11 cellular contexts compared by ENCODE assay signal in the genomic region with DNA sequence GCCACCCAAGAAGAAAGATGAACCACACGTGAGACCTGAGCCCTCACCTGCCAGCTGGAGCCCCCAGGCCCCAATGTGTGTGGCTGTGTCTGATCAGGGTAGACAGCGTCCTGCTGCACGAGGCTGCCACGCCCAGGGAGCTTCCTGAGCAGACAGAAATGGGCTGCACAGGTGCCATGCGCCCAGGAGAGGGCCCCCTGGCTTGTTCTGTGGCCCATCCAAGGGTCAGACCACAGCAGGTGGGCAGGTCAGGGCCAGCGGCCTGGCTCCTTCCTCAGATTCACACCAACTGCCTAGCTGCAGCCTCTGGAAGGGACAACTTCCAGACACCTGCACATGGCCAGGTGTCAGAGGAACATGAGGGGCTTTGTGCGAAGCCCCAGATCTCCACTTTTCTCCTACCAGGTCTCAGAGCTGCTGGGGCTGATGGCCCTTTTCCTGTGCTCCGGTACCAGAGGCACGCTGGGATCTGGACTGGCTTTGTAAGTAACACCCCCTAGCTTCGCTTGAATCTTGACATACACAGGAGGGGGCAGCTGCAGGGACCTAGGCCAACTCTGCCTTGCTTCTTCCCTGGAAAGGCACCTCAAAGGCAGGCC. TPM values are rescaled to one million over a fixed set of nuclear protein-coding genes. Genes with fewer than 3 reads are reported as not detected.
DNase-seq lines count a peak whose midpoint lies in the region; ATAC-seq and TF ChIP-seq lines count a peak whose summit lies in the region.
"Had no signal": no experiment of that assay in that cellular context is flagged by ENCODE, and none has a peak within 500 bp of the region (broad histone marks: within the 10 kb centered on the region; RNA-seq: fewer than 3 reads in every experiment).

No MANE protein-coding gene starts in this region.

- H3K36me3 ChIP-seq in WERI-Rb-1 (no peaks in the 10 kb centered on the region; the same call in 1 of the 2 replicates), lung (ENCODE audit: control insufficient read depth in 2 of 2, insufficient read depth in 2 of 2, low read length in 2 of 2) (no peaks in the 10 kb centered on the region)

- H3K4me3 Mint-ChIP-seq in stimulated activated naive CD8-positive, alpha-beta T cell treated with anti-CD3 and anti-CD28 coated beads, Interleukin-15, amount 100 ng/mL, for 72 hours: no peak overlapping the region

- no peaks in the 10 kb centered on the region for H3K27me3 ChIP-seq in WERI-Rb-1 (ENCODE audit: insufficient read depth, low read depth, severe bottlenecking)
- no peaks in the 10 kb centered on the region for H3K27me3 ChIP-seq in lung (ENCODE audit: control insufficient read depth, insufficient read depth)

- ATAC-seq in stimulated activated naive CD8-positive, alpha-beta T cell treated with anti-CD3 and anti-CD28 coated beads, Interleukin-15, amount 100 ng/mL, for 72 hours: peak; percentile 35
- no peak for ATAC-seq in stimulated activated naive CD8-positive, alpha-beta T cell treated with anti-CD3 and anti-CD28 coated beads, Interleukin-15, Interleukin-2, amounts not matched to agents 100 U/mL and 50 U/mL, for 24 hours
- ATAC-seq in lung (ENCODE audit: insufficient read depth, low FRiP score): no peak
- ATAC-seq in HG03108 (IDR thresholded peaks at IDR 0.05; ENCODE audit: unreplicated experiment): no peak
- ATAC-seq in GM21717 (IDR thresholded peaks at IDR 0.05; ENCODE audit: unreplicated experiment): no peak
- ATAC-seq in GM18517 (IDR thresholded peaks at IDR 0.05; ENCODE audit: unreplicated experiment): no peak

- peaks cover 8% of the 10 kb centered on the region for H3K27me3 Mint-ChIP-seq in stimulated activated naive CD8-positive, alpha-beta T cell treated with anti-CD3 and anti-CD28 coated beads, Interleukin-15, amount 100 ng/mL, for 72 hours

- H3K4me1 ChIP-seq in lung (ENCODE audit: control insufficient read depth in 2 of 2, insufficient read depth in 2 of 2, low read length in 2 of 2): no peaks in the 10 kb centered on the region

- H3K4me1 Mint-ChIP-seq in stimulated activated naive CD8-positive, alpha-beta T cell treated with anti-CD3 and anti-CD28 coated beads, Interleukin-15, amount 100 ng/mL, for 72 hours: peaks cover 9% of the 10 kb centered on the region

- H3K9me3 Mint-ChIP-seq in stimulated activated naive CD8-positive, alpha-beta T cell treated with anti-CD3 and anti-CD28 coated beads, Interleukin-15, amount 100 ng/mL, for 72 hours: no peaks in the 10 kb centered on the region

- H3K27ac Mint-ChIP-seq in stimulated activated naive CD8-positive, alpha-beta T cell treated with anti-CD3 and anti-CD28 coated beads, Interleukin-15, amount 100 ng/mL, for 72 hours: no peak overlapping the region

- no peak overlapping the region for H3K4me3 ChIP-seq in WERI-Rb-1 (ENCODE audit: low read depth, low read length)
- no peak overlapping the region for H3K4me3 ChIP-seq in lung

- no peak for DNase-seq in stimulated activated naive CD8-positive, alpha-beta T cell treated with anti-CD3 and anti-CD28 coated beads, Interleukin-15, amount 100 ng/mL, for 72 hours
- no peak for DNase-seq in stimulated activated naive CD8-positive, alpha-beta T cell treated with anti-CD3 and anti-CD28 coated beads, Interleukin-15, Interleukin-2, amounts not matched to agents 100 U/mL and 50 U/mL, for 24 hours
- DNase-seq in WERI-Rb-1 (peak; percentile 64), lung (ENCODE audit: low spot score) (peak; percentile 18)
- DNase-seq in stimulated activated CD4-positive, alpha-beta T cell treated with anti-CD3 and anti-CD28 coated beads, Interleukin-12 subunit alpha, Interleukin-12 subunit beta, amount 100 ng/mL, for 4 hours: no peak
- DNase-seq: GF-D8; stimulated activated CD4-positive, alpha-beta T cell treated with anti-CD3 and anti-CD28 coated beads, Interleukin-2, amount 100 ng/mL, for 24 hours; stimulated activated naive CD4-positive, alpha-beta T cell treated with Interleukin-2 at 50 U/mL for 16 hours had no signal

- H3K9me3 ChIP-seq in WERI-Rb-1 (ENCODE audit: severe bottlenecking) (peaks cover 7% of the 10 kb centered on the region), lung (ENCODE audit: control insufficient read depth in 2 of 2, insufficient read depth in 1 of 2, low read length in 1 of 2) (no peaks in the 10 kb centered on the region)

- 61 to 69% methylated on average over 10 of the region's 10 CpGs for WGBS in lung, 2 donors

- H3K27ac ChIP-seq in WERI-Rb-1 (no peak overlapping the region), lung (ENCODE audit: low read depth in 1 of 2, low read length in 1 of 2) (no peak overlapping the region)

- TF ChIP-seq CTCF in WERI-Rb-1 (IDR thresholded peaks at IDR 0.05; ENCODE audit: low read depth, low read length) (peak; percentile 58), lung (IDR thresholded peaks at IDR 0.05; ENCODE audit: control extremely low read depth, extremely low read depth) (no peak)

RNA-seq across cellular contexts. Expression of gene SARDH, which starts 10.8 kb away (rescaled TPM):
- 1 to 10 TPM; 7.3 to 8.4 TPM for total RNA-seq in lung
- polyA plus RNA-seq in lung: 1 to 10 TPM; 1.8 to 2.2 TPM

Comparison
In these comparisons a context has a peak if more than half of its experiments do, and no peak if none do; other contexts are left out.
1. DNase-seq: peak in WERI-Rb-1 (single experiment) and lung (single experiment); none in stimulated activated naive CD8-positive, alpha-beta T cell treated with anti-CD3 and anti-CD28 coated beads, Interleukin-15, amount 100 ng/mL, for 72 hours (0 of 2), stimulated activated naive CD8-positive, alpha-beta T cell treated with anti-CD3 and anti-CD28 coated beads, Interleukin-15, Interleukin-2, amounts not matched to agents 100 U/mL and 50 U/mL, for 24 hours (single experiment) and stimulated activated CD4-positive, alpha-beta T cell treated with anti-CD3 and anti-CD28 coated beads, Interleukin-12 subunit alpha, Interleukin-12 subunit beta, amount 100 ng/mL, for 4 hours (single experiment).